ENCODE assay signal across 29 cellular contexts in the genomic region with DNA sequence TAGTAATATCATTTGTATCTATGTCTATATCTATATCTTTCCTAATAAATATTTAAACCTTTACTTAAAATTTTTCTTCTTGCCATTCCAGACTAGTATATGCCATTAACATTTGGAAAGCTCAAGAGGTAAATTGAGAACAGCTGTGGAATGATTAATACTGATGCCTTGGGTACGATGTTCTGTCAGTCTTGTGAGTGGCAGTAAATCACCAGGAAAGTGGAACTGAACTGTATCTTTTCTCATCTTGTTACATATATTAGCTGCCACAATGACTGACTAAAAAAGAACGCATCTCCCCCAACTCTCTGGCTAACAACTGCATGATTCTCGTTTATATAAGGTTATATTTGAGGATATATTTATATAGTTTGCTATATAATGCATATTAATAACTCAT.
"Had no signal": no experiment of that assay in that cellular context is flagged by ENCODE, and none has a peak within 500 bp of the region (broad histone marks: within the 10 kb centered on the region; RNA-seq: fewer than 3 reads in every experiment).

No MANE protein-coding gene starts in this region.

- H3K9me3 ChIP-seq: adrenal gland, body of pancreas, breast epithelium had no signal

- H3K4me3 ChIP-seq: adrenal gland, body of pancreas, breast epithelium had no signal

- H3K27me3 ChIP-seq: adrenal gland, body of pancreas, brain microvascular endothelial cell, breast epithelium had no signal

- DNase-seq: activated B cell treated with CpG ODN at 0.5 μM for 24 hours; activated CD4-positive, alpha-beta memory T cell treated with anti-CD3 and anti-CD28 coated beads for 36 hours; activated CD4-positive, alpha-beta T cell treated with anti-CD3 and anti-CD28 coated beads for 4 hours; activated CD4-positive, alpha-beta T cell treated with anti-CD3 and anti-CD28 coated beads, Interleukin-2, amount 10 ng/mL, durations not matched to agents 24 days and 14 days; activated CD4-positive, alpha-beta T cell treated with anti-CD3 and anti-CD28 coated beads, Interleukin-2, amount 50 U/mL, for 1 hour; activated CD4-positive, alpha-beta T cell treated with anti-CD3 and anti-CD28 coated beads, Interleukin-2, amount 50 U/mL, for 4 hours; activated CD4-positive, CD25-positive, alpha-beta regulatory T cell treated with anti-CD3 and anti-CD28 coated beads, Interleukin-2, amount 50 U/mL, for 72 hours; activated CD8-positive, alpha-beta memory T cell treated with anti-CD3 and anti-CD28 coated beads, Interleukin-2, amount 50 U/mL, for 4 hours; activated CD8-positive, alpha-beta T cell treated with anti-CD3 and anti-CD28 coated beads for 36 hours; activated effector memory CD4-positive, alpha-beta T cell treated with anti-CD3 and anti-CD28 coated beads, Interleukin-2, amount 50 U/mL, for 16 hours; activated gamma-delta T cell treated with Interleukin-2 at 50 U/mL for 16 hours; activated naive CD4-positive, alpha-beta T cell; activated naive CD4-positive, alpha-beta T cell treated with anti-CD3 and anti-CD28 coated beads for 36 hours; activated naive CD4-positive, alpha-beta T cell treated with anti-CD3 and anti-CD28 coated beads, Interleukin-2, amount 50 U/mL, for 16 hours; activated naive CD8-positive, alpha-beta T cell treated with anti-CD3 and anti-CD28 coated beads for 36 hours; activated T-cell treated with anti-CD3 and anti-CD28 coated beads for 4 hours; activated T-cell treated with anti-CD3 and anti-CD28 coated beads, Interleukin-2, amount 50 U/mL, for 1 hour; activated T-cell treated with anti-CD3 and anti-CD28 coated beads, Interleukin-2, amount 50 U/mL, for 4 hours; activated T-cell treated with anti-CD3 and anti-CD28 coated beads, Interleukin-2, amount 50 U/mL, for 72 hours; adrenal gland; amniotic stem cell; aorta; body of pancreas; brain microvascular endothelial cell; central memory CD4-positive, alpha-beta T cell; T-helper 2 cell; T-helper 9 cell had no signal

- H3K27ac ChIP-seq: adrenal gland, body of pancreas, brain microvascular endothelial cell, breast epithelium, VCaP had no signal

- H3K4me1 ChIP-seq: adrenal gland, body of pancreas, breast epithelium had no signal

- H3K36me3 ChIP-seq: adrenal gland, brain microvascular endothelial cell, breast epithelium had no signal
